Comparison of ENCODE assay signal across 1 cellular context in the genomic region with DNA sequence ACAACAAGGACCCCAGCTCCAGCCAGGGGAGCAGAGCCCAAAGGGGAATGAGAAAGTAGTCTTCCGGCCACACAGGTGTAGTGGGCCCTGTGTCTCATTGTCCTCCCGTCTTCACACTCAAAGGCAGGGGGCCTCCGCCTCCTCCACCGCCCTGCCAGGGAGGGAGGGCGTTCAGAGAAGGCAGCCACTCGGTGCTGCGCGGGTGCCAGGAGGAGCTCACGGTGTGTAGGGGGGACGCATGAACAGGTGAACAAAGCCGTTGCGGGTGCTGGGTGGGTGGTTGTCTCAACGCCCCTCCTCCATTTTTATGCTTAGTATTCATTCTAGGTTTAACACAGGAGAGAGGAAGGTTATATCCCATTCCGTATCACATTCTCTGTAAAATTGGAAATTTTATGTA.
TF ChIP-seq lines count a peak whose summit lies in the region.

No MANE protein-coding gene starts in this region.

TF ChIP-seq in HepG2, 621 proteins besides CTCF, POLR2A, EP300 and RAD21 (continued from another document):
- TF ChIP-seq, protein P1, sequence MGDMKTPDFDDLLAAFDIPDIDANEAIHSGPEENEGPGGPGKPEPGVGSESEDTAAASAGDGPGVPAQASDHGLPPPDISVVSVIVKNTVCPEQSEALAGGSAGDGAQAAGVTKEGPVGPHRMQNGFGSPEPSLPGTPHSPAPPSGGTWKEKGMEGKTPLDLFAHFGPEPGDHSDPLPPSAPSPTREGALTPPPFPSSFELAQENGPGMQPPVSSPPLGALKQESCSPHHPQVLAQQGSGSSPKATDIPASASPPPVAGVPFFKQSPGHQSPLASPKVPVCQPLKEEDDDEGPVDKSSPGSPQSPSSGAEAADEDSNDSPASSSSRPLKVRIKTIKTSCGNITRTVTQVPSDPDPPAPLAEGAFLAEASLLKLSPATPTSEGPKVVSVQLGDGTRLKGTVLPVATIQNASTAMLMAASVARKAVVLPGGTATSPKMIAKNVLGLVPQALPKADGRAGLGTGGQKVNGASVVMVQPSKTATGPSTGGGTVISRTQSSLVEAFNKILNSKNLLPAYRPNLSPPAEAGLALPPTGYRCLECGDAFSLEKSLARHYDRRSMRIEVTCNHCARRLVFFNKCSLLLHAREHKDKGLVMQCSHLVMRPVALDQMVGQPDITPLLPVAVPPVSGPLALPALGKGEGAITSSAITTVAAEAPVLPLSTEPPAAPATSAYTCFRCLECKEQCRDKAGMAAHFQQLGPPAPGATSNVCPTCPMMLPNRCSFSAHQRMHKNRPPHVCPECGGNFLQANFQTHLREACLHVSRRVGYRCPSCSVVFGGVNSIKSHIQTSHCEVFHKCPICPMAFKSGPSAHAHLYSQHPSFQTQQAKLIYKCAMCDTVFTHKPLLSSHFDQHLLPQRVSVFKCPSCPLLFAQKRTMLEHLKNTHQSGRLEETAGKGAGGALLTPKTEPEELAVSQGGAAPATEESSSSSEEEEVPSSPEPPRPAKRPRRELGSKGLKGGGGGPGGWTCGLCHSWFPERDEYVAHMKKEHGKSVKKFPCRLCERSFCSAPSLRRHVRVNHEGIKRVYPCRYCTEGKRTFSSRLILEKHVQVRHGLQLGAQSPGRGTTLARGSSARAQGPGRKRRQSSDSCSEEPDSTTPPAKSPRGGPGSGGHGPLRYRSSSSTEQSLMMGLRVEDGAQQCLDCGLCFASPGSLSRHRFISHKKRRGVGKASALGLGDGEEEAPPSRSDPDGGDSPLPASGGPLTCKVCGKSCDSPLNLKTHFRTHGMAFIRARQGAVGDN (CRISPR knock-in tag; IDR thresholded peaks at IDR 0.05), result peak; percentile 22; the same call in 1 of the 2 replicates
- TF ChIP-seq, protein P2, sequence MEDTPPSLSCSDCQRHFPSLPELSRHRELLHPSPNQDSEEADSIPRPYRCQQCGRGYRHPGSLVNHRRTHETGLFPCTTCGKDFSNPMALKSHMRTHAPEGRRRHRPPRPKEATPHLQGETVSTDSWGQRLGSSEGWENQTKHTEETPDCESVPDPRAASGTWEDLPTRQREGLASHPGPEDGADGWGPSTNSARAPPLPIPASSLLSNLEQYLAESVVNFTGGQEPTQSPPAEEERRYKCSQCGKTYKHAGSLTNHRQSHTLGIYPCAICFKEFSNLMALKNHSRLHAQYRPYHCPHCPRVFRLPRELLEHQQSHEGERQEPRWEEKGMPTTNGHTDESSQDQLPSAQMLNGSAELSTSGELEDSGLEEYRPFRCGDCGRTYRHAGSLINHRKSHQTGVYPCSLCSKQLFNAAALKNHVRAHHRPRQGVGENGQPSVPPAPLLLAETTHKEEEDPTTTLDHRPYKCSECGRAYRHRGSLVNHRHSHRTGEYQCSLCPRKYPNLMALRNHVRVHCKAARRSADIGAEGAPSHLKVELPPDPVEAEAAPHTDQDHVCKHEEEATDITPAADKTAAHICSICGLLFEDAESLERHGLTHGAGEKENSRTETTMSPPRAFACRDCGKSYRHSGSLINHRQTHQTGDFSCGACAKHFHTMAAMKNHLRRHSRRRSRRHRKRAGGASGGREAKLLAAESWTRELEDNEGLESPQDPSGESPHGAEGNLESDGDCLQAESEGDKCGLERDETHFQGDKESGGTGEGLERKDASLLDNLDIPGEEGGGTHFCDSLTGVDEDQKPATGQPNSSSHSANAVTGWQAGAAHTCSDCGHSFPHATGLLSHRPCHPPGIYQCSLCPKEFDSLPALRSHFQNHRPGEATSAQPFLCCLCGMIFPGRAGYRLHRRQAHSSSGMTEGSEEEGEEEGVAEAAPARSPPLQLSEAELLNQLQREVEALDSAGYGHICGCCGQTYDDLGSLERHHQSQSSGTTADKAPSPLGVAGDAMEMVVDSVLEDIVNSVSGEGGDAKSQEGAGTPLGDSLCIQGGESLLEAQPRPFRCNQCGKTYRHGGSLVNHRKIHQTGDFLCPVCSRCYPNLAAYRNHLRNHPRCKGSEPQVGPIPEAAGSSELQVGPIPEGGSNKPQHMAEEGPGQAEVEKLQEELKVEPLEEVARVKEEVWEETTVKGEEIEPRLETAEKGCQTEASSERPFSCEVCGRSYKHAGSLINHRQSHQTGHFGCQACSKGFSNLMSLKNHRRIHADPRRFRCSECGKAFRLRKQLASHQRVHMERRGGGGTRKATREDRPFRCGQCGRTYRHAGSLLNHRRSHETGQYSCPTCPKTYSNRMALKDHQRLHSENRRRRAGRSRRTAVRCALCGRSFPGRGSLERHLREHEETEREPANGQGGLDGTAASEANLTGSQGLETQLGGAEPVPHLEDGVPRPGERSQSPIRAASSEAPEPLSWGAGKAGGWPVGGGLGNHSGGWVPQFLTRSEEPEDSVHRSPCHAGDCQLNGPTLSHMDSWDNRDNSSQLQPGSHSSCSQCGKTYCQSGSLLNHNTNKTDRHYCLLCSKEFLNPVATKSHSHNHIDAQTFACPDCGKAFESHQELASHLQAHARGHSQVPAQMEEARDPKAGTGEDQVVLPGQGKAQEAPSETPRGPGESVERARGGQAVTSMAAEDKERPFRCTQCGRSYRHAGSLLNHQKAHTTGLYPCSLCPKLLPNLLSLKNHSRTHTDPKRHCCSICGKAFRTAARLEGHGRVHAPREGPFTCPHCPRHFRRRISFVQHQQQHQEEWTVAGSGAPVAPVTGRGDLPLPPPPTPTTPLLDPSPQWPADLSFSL (CRISPR knock-in tag; IDR thresholded peaks at IDR 0.05), result no peak
- TF ChIP-seq ZNF614 (CRISPR knock-in tag; IDR thresholded peaks at IDR 0.05; ENCODE audit: borderline replicate concordance) (no peak), RBM22 (optimal IDR thresholded peaks at IDR 0.05; ENCODE audit: low read length) (peak; percentile 69), AGO2 (optimal IDR thresholded peaks at IDR 0.05; ENCODE audit: low read depth, low read length) (peak; percentile 44)
